21 cellular contexts compared by ENCODE assay signal in the genomic region with DNA sequence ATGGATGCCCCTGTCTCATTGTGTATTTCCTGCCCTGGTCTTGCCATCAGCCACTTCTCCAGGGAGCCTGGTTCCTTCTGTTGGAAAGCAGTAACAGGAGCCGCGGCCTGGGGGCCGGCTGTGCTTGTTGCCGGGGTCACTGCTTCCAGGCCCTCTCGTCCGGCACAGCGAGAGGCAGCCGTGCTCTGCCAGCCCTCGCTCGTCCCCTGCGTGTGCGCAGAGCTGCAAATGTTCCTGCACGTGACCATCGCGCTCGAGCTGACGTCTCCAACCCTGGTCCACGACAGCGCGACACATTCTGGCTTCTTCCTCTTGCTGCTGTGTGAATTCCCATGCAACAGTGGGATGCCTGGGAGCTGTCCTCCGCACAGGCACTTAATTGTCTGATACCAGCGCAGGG. TPM values are rescaled to one million over a fixed set of nuclear protein-coding genes. Genes with fewer than 3 reads are reported as not detected.
DNase-seq lines count a peak whose midpoint lies in the region; ATAC-seq and TF ChIP-seq lines count a peak whose summit lies in the region.
"Had no signal": no experiment of that assay in that cellular context is flagged by ENCODE, and none has a peak within 500 bp of the region (broad histone marks: within the 10 kb centered on the region; RNA-seq: fewer than 3 reads in every experiment).

No MANE protein-coding gene starts in this region.

- TF ChIP-seq CTCF in heart right ventricle (IDR thresholded peaks at IDR 0.05): no peak
- TF ChIP-seq CTCF in chondrocyte (IDR thresholded peaks at IDR 0.05): no peak
- TF ChIP-seq CTCF in lower lobe of right lung (IDR thresholded peaks at IDR 0.05): no peak
- TF ChIP-seq CTCF in endothelial cell (IDR thresholded peaks at IDR 0.05; ENCODE audit: unreplicated experiment): no peak

- peaks cover 11% of the 10 kb centered on the region for H3K27me3 Mint-ChIP-seq in chondrocyte (ENCODE audit: low read depth)
- peaks cover 12% of the 10 kb centered on the region for H3K27me3 Mint-ChIP-seq in endothelial cell (ENCODE audit: unreplicated experiment)
- peaks cover 14% of the 10 kb centered on the region for H3K27me3 Mint-ChIP-seq in T-helper 17 cell

- H3K36me3 Mint-ChIP-seq in chondrocyte (ENCODE audit: low read depth): peaks cover 1% of the 10 kb centered on the region
- peaks cover 4% of the 10 kb centered on the region for H3K36me3 Mint-ChIP-seq in endothelial cell (ENCODE audit: low read depth, unreplicated experiment)
- no peaks in the 10 kb centered on the region for H3K36me3 Mint-ChIP-seq in T-helper 17 cell (ENCODE audit: low read depth)
- H3K36me3 Mint-ChIP-seq: activated CD8-positive, alpha-beta memory T cell treated with anti-CD3 and anti-CD28 coated beads, Interleukin-2, amount 10 ng/mL, durations not matched to agents 7 days and 5 days; type B pancreatic cell had no signal

- no peak for ATAC-seq in left ventricle myocardium superior
- ATAC-seq in heart right ventricle: no peak
- ATAC-seq in lower lobe of right lung: no peak
- ATAC-seq in T-helper 17 cell: no peak
- ATAC-seq: activated CD8-positive, alpha-beta memory T cell treated with anti-CD3 and anti-CD28 coated beads, Interleukin-2, amount 10 ng/mL, durations not matched to agents 7 days and 5 days; activated naive CD4-positive, alpha-beta T cell treated with anti-CD3 and anti-CD28 coated beads, Interleukin-2, amount 50 U/mL, for 72 hours; left lung had no signal

- peaks cover 0 to 19% (median 0%) of the 10 kb centered on the region in 11 donors for H3K9me3 ChIP-seq in heart right ventricle
- H3K9me3 ChIP-seq in lower lobe of right lung: no peaks in the 10 kb centered on the region
- no peaks in the 10 kb centered on the region for H3K9me3 ChIP-seq in T-helper 17 cell (ENCODE audit: control insufficient read depth, low read length, poor library complexity, severe bottlenecking)
- H3K9me3 ChIP-seq: ascending aorta had no signal

- H3K36me3 ChIP-seq in heart right ventricle: no peaks in the 10 kb centered on the region
- no peaks in the 10 kb centered on the region for H3K36me3 ChIP-seq in lower lobe of right lung
- H3K36me3 ChIP-seq: ascending aorta, left lung had no signal

- H3K4me1 ChIP-seq in heart right ventricle: no peaks in the 10 kb centered on the region
- no peaks in the 10 kb centered on the region for H3K4me1 ChIP-seq in lower lobe of right lung
- H3K4me1 ChIP-seq: ascending aorta, left lung had no signal

- DNase-seq in left ventricle myocardium superior (peak; percentile 7), heart right ventricle (no peak), chondrocyte (ENCODE audit: low spot score) (peak; percentile 68), lower lobe of right lung (peak; percentile 26), AG20443 (ENCODE audit: low spot score) (no peak), endothelial cell (ENCODE audit: low spot score) (no peak), T-helper 17 cell (no peak), SW 1271 (lab: John Stamatoyannopoulos, UW) (no peak)
- DNase-seq: activated CD4-positive, alpha-beta T cell treated with anti-CD3 and anti-CD28 coated beads for 48 hours; activated CD8-positive, alpha-beta memory T cell treated with anti-CD3 and anti-CD28 coated beads, Interleukin-2, amount 10 ng/mL, durations not matched to agents 7 days and 5 days; COR-L47; DMS79 had no signal

- H3K4me3 ChIP-seq in heart right ventricle (no peak overlapping the region), lower lobe of right lung (no peak overlapping the region)
- H3K4me3 ChIP-seq: ascending aorta, left lung, SK-N-MC had no signal

- peaks cover 4 to 51% (median 25%) of the 10 kb centered on the region in 7 donors for H3K27me3 ChIP-seq in heart right ventricle
- H3K27me3 ChIP-seq in lower lobe of right lung (ENCODE audit: low read depth): peaks cover 10% of the 10 kb centered on the region
- H3K27me3 ChIP-seq: ascending aorta had no signal

- H3K4me3 Mint-ChIP-seq in chondrocyte (ENCODE audit: unreplicated experiment): peak overlapping the region; percentile 20
- H3K4me3 Mint-ChIP-seq in endothelial cell (ENCODE audit: unreplicated experiment): no peak overlapping the region
- no peak overlapping the region for H3K4me3 Mint-ChIP-seq in T-helper 17 cell
- H3K4me3 Mint-ChIP-seq: activated CD8-positive, alpha-beta memory T cell treated with anti-CD3 and anti-CD28 coated beads, Interleukin-2, amount 10 ng/mL, durations not matched to agents 7 days and 5 days; activated T-helper 1 cell treated with anti-CD3 and anti-CD28 coated beads, Interleukin-12 subunit alpha, Interleukin-12 subunit beta, Interleukin-2, Interleukin-4 antibody, amounts not matched to agents 30 ng/mL and 10 ng/mL and 1 ng/mL, durations not matched to agents 14 hours and 24 hours and 36 hours; central memory CD8-positive, alpha-beta T cell; nephron; type B pancreatic cell had no signal

- H3K9me3 Mint-ChIP-seq in chondrocyte (ENCODE audit: low read depth) (peaks cover 9% of the 10 kb centered on the region), endothelial cell (ENCODE audit: unreplicated experiment) (peaks cover 4% of the 10 kb centered on the region)
- H3K9me3 Mint-ChIP-seq: central memory CD8-positive, alpha-beta T cell had no signal

- intact Hi-C loops in left ventricle myocardium superior (cut with micrococcal nuclease) (no loop called here), heart right ventricle (cut with DNase I) (loop anchor here in 1 of 10 donors (10.0 kb wide), 1 partner anchor 293 kb away; no protein-coding TSS in a partner anchor), lower lobe of right lung (cut with DNase I) (no loop called here)

- H3K27ac ChIP-seq in heart right ventricle (no peak overlapping the region), lower lobe of right lung (no peak overlapping the region)
- H3K27ac ChIP-seq: ascending aorta, left lung, SK-N-MC had no signal

- WGBS in heart right ventricle, 2 donors: 73 to 74% methylated on average over 22 of the region's 22 CpGs

- H3K4me1 Mint-ChIP-seq in chondrocyte (ENCODE audit: low read depth) (peaks cover 8% of the 10 kb centered on the region), endothelial cell (ENCODE audit: unreplicated experiment) (no peaks in the 10 kb centered on the region), T-helper 17 cell (no peaks in the 10 kb centered on the region)
- H3K4me1 Mint-ChIP-seq: activated CD8-positive, alpha-beta memory T cell treated with anti-CD3 and anti-CD28 coated beads, Interleukin-2, amount 10 ng/mL, durations not matched to agents 7 days and 5 days; central memory CD8-positive, alpha-beta T cell; nephron had no signal

- H3K27ac Mint-ChIP-seq in chondrocyte (ENCODE audit: unreplicated experiment) (no peak overlapping the region), endothelial cell (ENCODE audit: unreplicated experiment) (no peak overlapping the region), T-helper 17 cell (no peak overlapping the region)
- H3K27ac Mint-ChIP-seq: activated CD8-positive, alpha-beta memory T cell treated with anti-CD3 and anti-CD28 coated beads, Interleukin-2, amount 10 ng/mL, durations not matched to agents 7 days and 5 days; activated naive CD4-positive, alpha-beta T cell treated with anti-CD3 and anti-CD28 coated beads, Interleukin-2, amount 50 U/mL, for 72 hours; activated T-helper 1 cell treated with anti-CD3 and anti-CD28 coated beads, Interleukin-12 subunit alpha, Interleukin-12 subunit beta, Interleukin-2, Interleukin-4 antibody, amounts not matched to agents 30 ng/mL and 10 ng/mL and 1 ng/mL, durations not matched to agents 14 hours and 24 hours and 36 hours; nephron; type B pancreatic cell had no signal

RNA-seq across cellular contexts. Expression of gene PDE6B, which starts 12.2 kb away (rescaled TPM):
- total RNA-seq in left ventricle myocardium superior: 2.1 TPM
- 1 to 10 TPM; 1.8 to 6.2 (median 4.4) TPM for total RNA-seq in heart right ventricle
- polyA plus RNA-seq in heart right ventricle: 1 to 10 TPM in 1 of 2 donors, under 1 TPM in 1; 0.73 to 2.0 TPM
- total RNA-seq in chondrocyte: 0.46 to 2.3 TPM (median 2.3 TPM) in 3 replicates
- 5.5 TPM for total RNA-seq in lower lobe of right lung
- total RNA-seq in endothelial cell (ENCODE audit: unreplicated experiment): 5.1 TPM
- 10 to 100 TPM; 10.2 to 11.5 TPM for total RNA-seq in T-helper 17 cell
- total RNA-seq: ascending aorta, MCF 10A had no signal

RNA-seq across cellular contexts. Expression of gene ATP5ME, which starts 36.5 kb away (rescaled TPM):
- total RNA-seq in left ventricle myocardium superior (1,128 TPM), heart right ventricle (1,000 to 10,000 TPM in 5 of 10 donors, 100 to 1,000 TPM in 5; 651 to 1,196 (median 982) TPM), chondrocyte (240 to 279 TPM (median 256 TPM) in 3 replicates), lower lobe of right lung (173 TPM), endothelial cell (ENCODE audit: unreplicated experiment) (289 TPM), T-helper 17 cell (100 to 1,000 TPM in 1 of 2 donors, 10 to 100 TPM in 1; 98.4 to 120 TPM)
- polyA plus RNA-seq in heart right ventricle: 1,000 to 10,000 TPM in 1 of 2 donors, 100 to 1,000 TPM in 1; 999 to 4,239 TPM
- total RNA-seq: ascending aorta had no signal

RNA-seq across cellular contexts. Expression of gene MYL5, which starts 36.8 kb away (rescaled TPM):
- total RNA-seq in left ventricle myocardium superior (2.7 TPM), heart right ventricle (1 to 10 TPM; 4.0 to 7.5 (median 6.1) TPM), chondrocyte (22.8 to 26.5 TPM (median 25.6 TPM) in 3 replicates), lower lobe of right lung (9.7 TPM), endothelial cell (ENCODE audit: unreplicated experiment) (23.2 TPM), T-helper 17 cell (10 to 100 TPM; 20.3 to 22.9 TPM)
- polyA plus RNA-seq in heart right ventricle: 1 to 10 TPM; 3.3 to 8.1 TPM

RNA-seq across cellular contexts. Expression of gene SLC49A3, which starts 51.4 kb away (rescaled TPM):
- total RNA-seq in left ventricle myocardium superior: 12.6 TPM
- total RNA-seq in heart right ventricle: 10 to 100 TPM in 9 of 10 donors, 1 to 10 TPM in 1; 9.8 to 16.9 (median 12.3) TPM
- 10 to 100 TPM in 1 of 2 donors, 1 to 10 TPM in 1; 8.8 to 28.5 TPM for polyA plus RNA-seq in heart right ventricle
- total RNA-seq in chondrocyte: 0.85 to 1.3 TPM (median 0.89 TPM) in 3 replicates
- 31.5 TPM for total RNA-seq in lower lobe of right lung
- total RNA-seq in endothelial cell (ENCODE audit: unreplicated experiment): 19.9 TPM
- 1 to 10 TPM; 1.1 to 2.7 TPM for total RNA-seq in T-helper 17 cell
- total RNA-seq: MCF 10A had no signal

Comparison
In these comparisons a context has a peak if more than half of its experiments do, and no peak if none do; other contexts are left out.
1. DNase-seq: peak in left ventricle myocardium superior (single experiment), chondrocyte (single experiment) and lower lobe of right lung (single experiment); none in heart right ventricle (0 of 2), AG20443 (single experiment), endothelial cell (single experiment), T-helper 17 cell (0 of 3) and SW 1271 (0 of 2).